Comparison of ENCODE assay signal across 37 cellular contexts in the genomic region with DNA sequence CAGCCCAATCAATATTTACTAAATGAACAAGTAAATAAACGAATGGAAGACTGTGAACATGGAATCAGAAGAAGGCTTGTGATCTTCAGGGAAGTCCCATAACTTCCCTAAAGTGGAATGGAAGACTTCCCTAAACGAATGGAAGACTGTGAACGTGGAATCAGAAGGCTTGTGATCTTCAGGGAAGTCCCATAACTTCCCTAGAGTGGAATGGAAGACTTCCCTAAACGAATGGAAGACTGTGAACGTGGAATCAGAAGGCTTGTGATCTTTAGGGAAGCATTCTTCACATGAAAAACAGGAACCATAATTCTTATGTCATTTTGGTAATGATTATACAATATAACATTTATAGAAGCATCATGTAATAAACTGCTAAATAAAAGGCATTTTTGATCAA. TPM values are rescaled to one million over a fixed set of nuclear protein-coding genes. Genes with fewer than 3 reads are reported as not detected.
"Had no signal": no experiment of that assay in that cellular context is flagged by ENCODE, and none has a peak within 500 bp of the region (broad histone marks: within the 10 kb centered on the region; RNA-seq: fewer than 3 reads in every experiment).

No MANE protein-coding gene starts in this region.

- H3K4me3 Mint-ChIP-seq: activated B cell treated with CpG ODN at 0.5 μM for 24 hours; activated CD8-positive, alpha-beta T cell treated with anti-CD3 and anti-CD28 coated beads for 36 hours; activated naive CD8-positive, alpha-beta T cell; activated T-cell treated with anti-CD3 and anti-CD28 coated beads, Interleukin-2, amount 50 U/mL, for 4 hours; activated T-helper 17 cell treated with anti-CD3 and anti-CD28 coated beads, Interleukin-2, amount 50 U/mL, for 72 hours; central memory CD8-positive, alpha-beta T cell; effector memory CD8-positive, alpha-beta T cell; T-helper 17 cell; T-helper 2 cell treated with Interferon-gamma antibody and Interleukin-4, amounts not matched to agents 5 μg/mL and 100 μg/mL, for 36 hours had no signal

- H3K27me3 ChIP-seq: brain microvascular endothelial cell, esophagus muscularis mucosa, gastrocnemius medialis had no signal

- H3K4me1 Mint-ChIP-seq: activated B cell treated with CpG ODN at 0.5 μM for 24 hours; activated T-helper 17 cell treated with anti-CD3 and anti-CD28 coated beads, Interleukin-2, amount 50 U/mL, for 72 hours; central memory CD8-positive, alpha-beta T cell; T-helper 17 cell had no signal

- H3K27ac ChIP-seq: brain microvascular endothelial cell, coronary artery, esophagus muscularis mucosa, foreskin keratinocyte, gastrocnemius medialis, WERI-Rb-1 had no signal

- H3K4me1 ChIP-seq: foreskin keratinocyte, gastrocnemius medialis, heart left ventricle had no signal

- H3K9me3 ChIP-seq: esophagus muscularis mucosa, gastrocnemius medialis, heart left ventricle had no signal

- FAIRE-seq: astrocyte, bronchial epithelial cell, TTC549 had no signal

- DNase-seq: activated B cell treated with CpG ODN at 0.5 μM for 24 hours; activated CD4-positive, alpha-beta T cell treated with anti-CD3 and anti-CD28 coated beads for 48 hours; activated CD4-positive, alpha-beta T cell treated with anti-CD3 and anti-CD28 coated beads, Interleukin-2, amount 50 U/mL, for 1 hour; activated CD4-positive, alpha-beta T cell treated with anti-CD3 and anti-CD28 coated beads, Interleukin-2, amount 50 U/mL, for 48 hours; activated CD8-positive, alpha-beta memory T cell treated with anti-CD3 and anti-CD28 coated beads for 24 hours; activated CD8-positive, alpha-beta T cell treated with anti-CD3 and anti-CD28 coated beads for 36 hours; activated effector memory CD4-positive, alpha-beta T cell treated with Interleukin-2 at 50 U/mL for 16 hours; activated gamma-delta T cell treated with Interleukin-2 at 50 U/mL for 16 hours; activated naive CD4-positive, alpha-beta T cell treated with anti-CD3 and anti-CD28 coated beads, Interleukin-2, amount 50 U/mL, for 16 hours; activated naive CD4-positive, alpha-beta T cell treated with Interleukin-2 at 50 U/mL for 16 hours; activated T-cell treated with anti-CD3 and anti-CD28 coated beads, Interleukin-2, amount 50 U/mL, for 4 hours; amniotic stem cell; anterior cingulate cortex; brain microvascular endothelial cell; dermis blood vessel endothelial cell; effector CD4-positive, alpha-beta T cell; effector memory CD8-positive, alpha-beta T cell; erythroblast; foreskin keratinocyte; gastrocnemius medialis; glutamatergic neuron; heart left ventricle; T-helper 1 cell; T-helper 17 cell; T1000; WERI-Rb-1 had no signal

- H3K27ac Mint-ChIP-seq: activated B cell treated with CpG ODN at 0.5 μM for 24 hours; activated CD8-positive, alpha-beta T cell treated with anti-CD3 and anti-CD28 coated beads for 36 hours; activated naive CD8-positive, alpha-beta T cell; activated T-helper 17 cell treated with anti-CD3 and anti-CD28 coated beads, Interleukin-2, amount 50 U/mL, for 72 hours; T-helper 17 cell; T-helper 2 cell treated with Interferon-gamma antibody and Interleukin-4, amounts not matched to agents 5 μg/mL and 100 μg/mL, for 36 hours had no signal

- H3K9me3 Mint-ChIP-seq: activated B cell treated with CpG ODN at 0.5 μM for 24 hours; activated CD8-positive, alpha-beta T cell treated with anti-CD3 and anti-CD28 coated beads for 36 hours; activated T-cell treated with anti-CD3 and anti-CD28 coated beads, Interleukin-2, amount 50 U/mL, for 4 hours; activated T-helper 17 cell treated with anti-CD3 and anti-CD28 coated beads, Interleukin-2, amount 50 U/mL, for 72 hours; central memory CD8-positive, alpha-beta T cell; effector memory CD8-positive, alpha-beta T cell; T-helper 2 cell treated with Interferon-gamma antibody and Interleukin-4, amounts not matched to agents 5 μg/mL and 100 μg/mL, for 36 hours had no signal

- H3K4me3 ChIP-seq: coronary artery, esophagus muscularis mucosa, gastrocnemius medialis, heart left ventricle had no signal

- ATAC-seq: activated CD4-positive, CD25-positive, alpha-beta regulatory T cell treated with anti-CD3 and anti-CD28 coated beads, Interleukin-2, amount 50 U/mL, for 24 hours; activated CD8-positive, alpha-beta T cell treated with anti-CD3 and anti-CD28 coated beads for 36 hours; activated T-cell treated with anti-CD3 and anti-CD28 coated beads, Interleukin-2, amount 50 U/mL, for 4 hours; activated T-helper 17 cell treated with anti-CD3 and anti-CD28 coated beads, Interleukin-2, amount 50 U/mL, for 72 hours; effector memory CD8-positive, alpha-beta T cell; foreskin keratinocyte; gastrocnemius medialis; T-helper 17 cell had no signal

RNA-seq across cellular contexts. Expression of a gene that starts 42.4 kb away (rescaled TPM):
- total RNA-seq: activated B cell treated with CpG ODN at 0.5 μM for 24 hours; activated CD8-positive, alpha-beta T cell treated with anti-CD3 and anti-CD28 coated beads for 36 hours; activated T-cell treated with anti-CD3 and anti-CD28 coated beads, Interleukin-2, amount 50 U/mL, for 4 hours; activated T-helper 17 cell treated with anti-CD3 and anti-CD28 coated beads, Interleukin-2, amount 50 U/mL, for 72 hours; astrocyte; bronchial epithelial cell; cardiac septum; dermis blood vessel endothelial cell; esophagus muscularis mucosa; foreskin keratinocyte; heart left ventricle; T-helper 17 cell had no signal
- polyA plus RNA-seq: foreskin keratinocyte, heart left ventricle had no signal
